ENCODE assay signal across 2 cellular contexts in genomic region chr17:4527552-4527951, GRCh38.
TF ChIP-seq lines count a peak whose summit lies in the region.

No MANE protein-coding gene starts in this region.

TF ChIP-seq in WTC11, 78 proteins besides CTCF, POLR2A, EP300 and RAD21:
- TF ChIP-seq GTF2I (CRISPR knock-in tag; conservative IDR thresholded peaks at IDR 0.05) (no peak), TEAD1 (CRISPR knock-in tag; IDR thresholded peaks at IDR 0.05) (no peak), MAX (CRISPR knock-in tag; IDR thresholded peaks at IDR 0.05) (no peak), CBFB (CRISPR knock-in tag; IDR thresholded peaks at IDR 0.05; ENCODE audit: low read depth) (no peak), TCF7 (CRISPR knock-in tag; IDR thresholded peaks at IDR 0.05; ENCODE audit: low read depth) (no peak), TEAD4 (CRISPR knock-in tag; IDR thresholded peaks at IDR 0.05) (no peak), E2F4 (CRISPR knock-in tag; IDR thresholded peaks at IDR 0.05; ENCODE audit: borderline replicate concordance, low read depth) (no peak), ZSCAN18 (CRISPR knock-in tag; IDR thresholded peaks at IDR 0.05) (no peak), NFYB (CRISPR knock-in tag; conservative IDR thresholded peaks at IDR 0.05; ENCODE audit: low read depth) (no peak), PREB (CRISPR knock-in tag; IDR thresholded peaks at IDR 0.05; ENCODE audit: borderline replicate concordance) (no peak), HMGA2 (CRISPR knock-in tag; IDR thresholded peaks at IDR 0.05) (no peak), NR2C2 (CRISPR knock-in tag; IDR thresholded peaks at IDR 0.05) (no peak), ARID4B (CRISPR knock-in tag; IDR thresholded peaks at IDR 0.05; ENCODE audit: borderline replicate concordance) (no peak), EMX1 (CRISPR knock-in tag; IDR thresholded peaks at IDR 0.05) (no peak), ZNF396 (CRISPR knock-in tag; IDR thresholded peaks at IDR 0.05; ENCODE audit: borderline replicate concordance) (no peak), NFATC4 (CRISPR knock-in tag; IDR thresholded peaks at IDR 0.05) (no peak), GABPB1 (CRISPR knock-in tag; IDR thresholded peaks at IDR 0.05) (no peak), ESRRA (CRISPR knock-in tag; IDR thresholded peaks at IDR 0.05; ENCODE audit: borderline replicate concordance) (no peak), USF1 (CRISPR knock-in tag; IDR thresholded peaks at IDR 0.05) (no peak)

TF ChIP-seq in endothelial cell of umbilical vein, 7 proteins besides CTCF, POLR2A, EP300 and RAD21:
- TF ChIP-seq GATA2 (IDR thresholded peaks at IDR 0.05; ENCODE audit: insufficient read depth, insufficient read length, low read depth, low read length) (no peak), MAX (IDR thresholded peaks at IDR 0.05; ENCODE audit: insufficient read depth, insufficient read length) (no peak), FOS (IDR thresholded peaks at IDR 0.05; ENCODE audit: borderline replicate concordance, insufficient read depth, low read length) (no peak), POLR2AphosphoS5 (IDR thresholded peaks at IDR 0.05; ENCODE audit: insufficient read depth, low read depth, low read length) (no peak), EZH2 (IDR thresholded peaks at IDR 0.05; ENCODE audit: borderline replicate concordance, low read depth, low read length, severe bottlenecking) (no peak), JUN (IDR thresholded peaks at IDR 0.05; ENCODE audit: borderline replicate concordance, insufficient read depth, insufficient read length, low read depth) (no peak), MYC (IDR thresholded peaks at IDR 0.05; ENCODE audit: low read depth, low read length) (no peak)
